8 cellular contexts compared by ENCODE assay signal in the genomic region with DNA sequence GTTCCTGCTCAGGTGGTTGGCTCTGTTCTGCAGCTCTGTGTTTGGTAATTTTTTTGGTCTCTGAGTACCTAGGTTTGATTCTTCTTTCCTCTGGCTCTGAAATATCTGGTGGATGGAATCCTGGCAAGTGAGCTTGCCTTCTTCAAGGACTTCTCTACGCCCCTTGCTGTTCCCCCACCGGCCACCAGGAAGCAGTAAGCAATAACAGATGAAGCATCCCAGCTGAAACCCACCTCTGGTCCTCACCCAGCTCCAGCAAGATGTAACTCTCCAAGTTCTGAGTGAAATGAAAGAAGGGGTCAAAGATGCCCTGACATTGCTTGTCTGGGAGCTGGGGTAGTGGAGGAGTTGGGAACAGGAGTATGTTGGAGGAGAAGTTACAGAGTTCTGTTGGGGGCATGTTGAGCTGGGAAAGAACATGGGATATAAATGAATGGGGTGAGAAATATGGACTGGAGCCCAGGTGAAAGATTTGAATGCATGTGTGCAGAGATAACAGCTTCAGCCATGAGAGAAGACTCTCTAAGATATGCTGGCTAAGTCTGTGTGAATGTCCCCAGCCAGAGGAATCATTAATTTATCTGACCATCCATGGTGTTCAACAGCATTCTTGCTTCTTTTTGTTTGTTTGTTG. TPM values are rescaled to one million over a fixed set of nuclear protein-coding genes. Genes with fewer than 3 reads are reported as not detected.
A peak's percentile ranks its signal among the peaks of the same experiment; 100 is the strongest.
DNase-seq lines count a peak whose midpoint lies in the region; ATAC-seq and TF ChIP-seq lines count a peak whose summit lies in the region.

No MANE protein-coding gene starts in this region.

- 16% methylated on average over 2 of the region's 2 CpGs for WGBS in right cardiac atrium
- WGBS in stomach, 5 donors: 3 to 26% (median 11%) methylated on average over 2 of the region's 2 CpGs

- TF ChIP-seq EP300 in stomach (IDR thresholded peaks at IDR 0.05): no peak

- TF ChIP-seq CTCF in stomach (IDR thresholded peaks at IDR 0.05): peak in 5 of 7 experiments; percentile 9 to 60 (median 45)

- no peaks in the 10 kb centered on the region for H3K36me3 ChIP-seq in stomach

- no peak overlapping the region for H3K4me3 ChIP-seq in right cardiac atrium (ENCODE audit: low read length)
- no peak overlapping the region for H3K4me3 ChIP-seq in stomach

- H3K27me3 ChIP-seq in right cardiac atrium (ENCODE audit: control insufficient read depth, insufficient read depth) (no peaks in the 10 kb centered on the region), stomach (peaks cover 0 to 43% (median 4%) of the 10 kb centered on the region in 3 donors)

- H3K9me3 ChIP-seq in right cardiac atrium (ENCODE audit: control insufficient read depth, low read length): no peaks in the 10 kb centered on the region
- H3K9me3 ChIP-seq in stomach: no peaks in the 10 kb centered on the region

- no peaks in the 10 kb centered on the region for H3K4me1 ChIP-seq in right cardiac atrium (ENCODE audit: control insufficient read depth, insufficient read depth, low read length)
- H3K4me1 ChIP-seq in stomach: no peaks in the 10 kb centered on the region

- no peak for TF ChIP-seq POLR2A in stomach (IDR thresholded peaks at IDR 0.05)

- ATAC-seq in right cardiac atrium (peak; percentile 47 to 61), HG03342 (IDR thresholded peaks at IDR 0.05; ENCODE audit: unreplicated experiment) (no peak)

- DNase-seq in NCI-H2029 (lab: John Stamatoyannopoulos, UW): peak; percentile 3
- no peak for DNase-seq in NCI-H2029 treated with DMSO at 0.1 percent for 48 hours (lab: John Stamatoyannopoulos, UW)
- peak; percentile 5 to 14 for DNase-seq in NCI-H1930 (lab: John Stamatoyannopoulos, UW)
- DNase-seq in activated CD8-positive, alpha-beta memory T cell treated with anti-CD3 and anti-CD28 coated beads, Interleukin-2, amount 50 U/mL, for 48 hours: peak; percentile 59
- DNase-seq in right cardiac atrium: peak; percentile 22 to 68 (median 65)
- DNase-seq in stomach: peak; percentile 39
- no peak for DNase-seq in putamen (ENCODE audit: low spot score)

- intact Hi-C loops in right cardiac atrium (cut with DNase I): no loop called here
- intact Hi-C loops in stomach (cut with DNase I; ENCODE audit: low total_unique reads): no loop called here

- H3K27ac ChIP-seq in right cardiac atrium (ENCODE audit: low read length): no peak overlapping the region
- H3K27ac ChIP-seq in stomach: no peak overlapping the region

RNA-seq across cellular contexts. Expression of a gene that starts 51.3 kb away (rescaled TPM):
- total RNA-seq in right cardiac atrium (1 to 10 TPM; 3.1 to 9.4 (median 4.7) TPM), stomach (1 to 10 TPM in 2 of 5 donors, not detected in 3; 3.5 to 9.0 TPM)
- polyA plus RNA-seq in right cardiac atrium (3.5 TPM), stomach (under 1 TPM in 2 of 3 donors, not detected in 1; 0.05 to 0.31 TPM)

Comparison
In these comparisons a context has a peak if more than half of its experiments do, and no peak if none do; other contexts are left out.
1. DNase-seq: peak in NCI-H2029 (single experiment), NCI-H1930 (2 of 2), activated CD8-positive, alpha-beta memory T cell treated with anti-CD3 and anti-CD28 coated beads, Interleukin-2, amount 50 U/mL, for 48 hours (single experiment), right cardiac atrium (3 of 3) and stomach (single experiment); none in NCI-H2029 treated with DMSO at 0.1 percent for 48 hours (single experiment) and putamen (single experiment).